Comparison of ENCODE assay signal across 16 cellular contexts in the genomic region with DNA sequence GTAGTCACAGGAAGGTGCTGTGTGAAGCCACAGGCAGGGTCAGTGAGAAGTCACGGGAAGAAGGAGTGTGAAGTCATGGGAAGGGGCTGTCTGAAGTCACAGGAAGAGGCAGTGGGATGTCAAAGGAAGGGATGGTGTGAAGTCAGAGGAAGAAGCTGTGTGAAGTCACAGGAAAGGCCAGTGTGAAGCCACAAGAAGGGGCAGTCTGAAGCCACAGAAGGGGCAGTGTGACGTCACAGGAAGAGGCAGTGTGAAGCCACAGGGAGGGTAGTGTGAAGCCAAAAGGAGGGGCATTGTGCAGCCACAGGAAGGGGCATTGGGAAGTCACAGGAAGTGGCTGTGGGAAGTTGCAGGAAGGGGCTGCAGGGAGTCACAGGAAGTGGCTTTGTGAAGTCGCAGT. TPM values are rescaled to one million over a fixed set of nuclear protein-coding genes. Genes with fewer than 3 reads are reported as not detected.
"Had no signal": no experiment of that assay in that cellular context is flagged by ENCODE, and none has a peak within 500 bp of the region (broad histone marks: within the 10 kb centered on the region; RNA-seq: fewer than 3 reads in every experiment).

No MANE protein-coding gene starts in this region.

- H3K36me3 Mint-ChIP-seq: activated naive CD4-positive, alpha-beta T cell treated with anti-CD3 and anti-CD28 coated beads, Interleukin-2, amount 50 U/mL, for 24 hours had no signal

- H3K27ac ChIP-seq: adrenal gland, cardiac muscle cell, esophagus muscularis mucosa, ovary, transverse colon had no signal

- DNase-seq: activated CD4-positive, alpha-beta T cell treated with anti-CD3 and anti-CD28 coated beads, Interleukin-2, amount 50 U/mL, for 4 hours; activated effector memory CD4-positive, alpha-beta T cell treated with anti-CD3 and anti-CD28 coated beads, Interleukin-2, amount 50 U/mL, for 16 hours; activated T-cell treated with anti-CD3 and anti-CD28 coated beads, Interleukin-2, amount 50 U/mL, for 4 hours; adrenal gland; islet precursor cell; midbrain; ovary; stimulated activated CD4-positive, alpha-beta T cell treated with anti-CD3 and anti-CD28 coated beads, Interleukin-2, amount 100 ng/mL, for 48 hours; substantia nigra; transverse colon had no signal

- H3K4me3 Mint-ChIP-seq: activated naive CD4-positive, alpha-beta T cell treated with anti-CD3 and anti-CD28 coated beads, Interleukin-2, amount 50 U/mL, for 24 hours; activated T-cell treated with anti-CD3 and anti-CD28 coated beads, Interleukin-2, amount 50 U/mL, for 4 hours; neural crest cell had no signal

- H3K36me3 ChIP-seq: adrenal gland, cardiac muscle cell, esophagus muscularis mucosa, ovary, transverse colon had no signal

- H3K9me3 Mint-ChIP-seq: activated naive CD4-positive, alpha-beta T cell treated with anti-CD3 and anti-CD28 coated beads, Interleukin-2, amount 50 U/mL, for 24 hours; activated T-cell treated with anti-CD3 and anti-CD28 coated beads, Interleukin-2, amount 50 U/mL, for 4 hours; neural crest cell had no signal

- H3K27me3 Mint-ChIP-seq: activated naive CD4-positive, alpha-beta T cell treated with anti-CD3 and anti-CD28 coated beads, Interleukin-2, amount 50 U/mL, for 24 hours had no signal

- H3K9me3 ChIP-seq: adrenal gland, esophagus muscularis mucosa, ovary, transverse colon had no signal

- H3K4me1 Mint-ChIP-seq: activated naive CD4-positive, alpha-beta T cell treated with anti-CD3 and anti-CD28 coated beads, Interleukin-2, amount 50 U/mL, for 24 hours; neural crest cell had no signal

- H3K4me3 ChIP-seq: adrenal gland, cardiac muscle cell, esophagus muscularis mucosa, ovary, transverse colon had no signal

- H3K27ac Mint-ChIP-seq: activated naive CD4-positive, alpha-beta T cell treated with anti-CD3 and anti-CD28 coated beads, Interleukin-2, amount 50 U/mL, for 24 hours had no signal

- H3K4me1 ChIP-seq: adrenal gland had no signal

- H3K27me3 ChIP-seq: adrenal gland, cardiac muscle cell, esophagus muscularis mucosa, ovary, transverse colon had no signal

RNA-seq across cellular contexts. Expression of gene GASK1A, which starts 35.1 kb away (rescaled TPM):
- total RNA-seq: activated T-cell treated with anti-CD3 and anti-CD28 coated beads, Interleukin-2, amount 50 U/mL, for 4 hours; lung microvascular endothelial cell; myocyte had no signal
